29 cellular contexts compared by ENCODE assay signal in genomic region chr4:68883870-68884269, GRCh38.
"Had no signal": no experiment of that assay in that cellular context is flagged by ENCODE, and none has a peak within 500 bp of the region (broad histone marks: within the 10 kb centered on the region; RNA-seq: fewer than 3 reads in every experiment).

No MANE protein-coding gene starts in this region.

- H3K9me3 Mint-ChIP-seq: naive B cell; nephron progenitor cell; stimulated activated memory B cell treated with anti-CD40 and anti-IgM and Interleukin-4, amounts not matched to agents 10 μg/mL and 1 μg/mL and 100 μg/mL, for 72 hours; stimulated activated naive CD8-positive, alpha-beta T cell treated with anti-CD3 and anti-CD28 coated beads, Interleukin-15, amount 100 ng/mL, for 72 hours had no signal

- H3K4me1 ChIP-seq: left lung, parathyroid adenoma, right atrium auricular region, sigmoid colon, tibial nerve, upper lobe of left lung, vagina had no signal

- FAIRE-seq: keratinocyte had no signal

- H3K4me3 Mint-ChIP-seq: mesothelial cell of epicardium; naive B cell; natural killer cell; nephron progenitor cell; neural progenitor cell; stimulated activated memory B cell treated with anti-CD40 and anti-IgM and Interleukin-4, amounts not matched to agents 10 μg/mL and 1 μg/mL and 100 μg/mL, for 72 hours; stimulated activated naive CD8-positive, alpha-beta T cell treated with anti-CD3 and anti-CD28 coated beads, Interleukin-15, amount 100 ng/mL, for 72 hours had no signal

- H3K4me3 ChIP-seq: left lung, lung, neural progenitor cell, right atrium auricular region, sigmoid colon, smooth muscle cell, tibial nerve, upper lobe of left lung, vagina had no signal

- DNase-seq: hippocampal formation; kidney glomerular epithelial cell; left cardiac atrium; left lung; mesendoderm; naive B cell; natural killer cell; nephron progenitor cell; occipital lobe; sigmoid colon; stimulated activated CD4-positive, alpha-beta T cell treated with anti-CD3 and anti-CD28 coated beads, Interleukin-1b, Interleukin-23, amount 100 ng/mL, for 48 hours; stimulated activated CD4-positive, alpha-beta T cell treated with anti-CD3 and anti-CD28 coated beads, Interleukin-2, amount 100 ng/mL, for 48 hours; stimulated activated CD4-positive, alpha-beta T cell treated with anti-CD3 and anti-CD28 coated beads, Interleukin-4, amount 100 ng/mL, for 4 hours; stimulated activated CD8-positive, alpha-beta memory T cell treated with anti-CD3 and anti-CD28 coated beads, Interleukin-4, amount 100 ng/mL, for 48 hours; stimulated activated naive CD4-positive, alpha-beta T cell treated with Interleukin-2 at 50 U/mL for 16 hours; stimulated activated naive CD8-positive, alpha-beta T cell treated with anti-CD3 and anti-CD28 coated beads, Interleukin-15, amount 100 ng/mL, for 72 hours; substantia nigra; upper lobe of left lung had no signal

- H3K27me3 Mint-ChIP-seq: naive B cell; stimulated activated memory B cell treated with anti-CD40 and anti-IgM and Interleukin-4, amounts not matched to agents 10 μg/mL and 1 μg/mL and 100 μg/mL, for 72 hours; stimulated activated naive CD8-positive, alpha-beta T cell treated with anti-CD3 and anti-CD28 coated beads, Interleukin-15, amount 100 ng/mL, for 72 hours had no signal

- H3K4me1 Mint-ChIP-seq: naive B cell; natural killer cell; nephron progenitor cell; stimulated activated memory B cell treated with anti-CD40 and anti-IgM and Interleukin-4, amounts not matched to agents 10 μg/mL and 1 μg/mL and 100 μg/mL, for 72 hours; stimulated activated naive CD8-positive, alpha-beta T cell treated with anti-CD3 and anti-CD28 coated beads, Interleukin-15, amount 100 ng/mL, for 72 hours had no signal

- H3K27me3 ChIP-seq: left lung, neural progenitor cell, neutrophil, right atrium auricular region, sigmoid colon, tibial nerve, upper lobe of left lung, vagina had no signal

- H3K27ac ChIP-seq: left lung, neural progenitor cell, neutrophil, parathyroid adenoma, right atrium auricular region, sigmoid colon, tibial nerve, upper lobe of left lung, vagina had no signal

- ATAC-seq: left cardiac atrium; left lung; natural killer cell; stimulated activated memory B cell treated with anti-CD40 and anti-IgM and Interleukin-4, amounts not matched to agents 10 μg/mL and 1 μg/mL and 100 μg/mL, for 72 hours; stimulated activated naive CD8-positive, alpha-beta T cell treated with anti-CD3 and anti-CD28 coated beads, Interleukin-15, amount 100 ng/mL, for 72 hours had no signal

- H3K27ac Mint-ChIP-seq: mesothelial cell of epicardium; naive B cell; natural killer cell; nephron progenitor cell; neural progenitor cell; stimulated activated memory B cell treated with anti-CD40 and anti-IgM and Interleukin-4, amounts not matched to agents 10 μg/mL and 1 μg/mL and 100 μg/mL, for 72 hours; stimulated activated naive CD8-positive, alpha-beta T cell treated with anti-CD3 and anti-CD28 coated beads, Interleukin-15, amount 100 ng/mL, for 72 hours had no signal

- H3K36me3 ChIP-seq: left lung, neural progenitor cell, neutrophil, right atrium auricular region, sigmoid colon, tibial nerve, upper lobe of left lung, vagina had no signal

- H3K36me3 Mint-ChIP-seq: mesothelial cell of epicardium; naive B cell; natural killer cell; neural progenitor cell; stimulated activated memory B cell treated with anti-CD40 and anti-IgM and Interleukin-4, amounts not matched to agents 10 μg/mL and 1 μg/mL and 100 μg/mL, for 72 hours had no signal

- H3K9me3 ChIP-seq: neutrophil, right atrium auricular region, sigmoid colon, tibial nerve, upper lobe of left lung, vagina had no signal
